ENCODE assay signal across 8 cellular contexts in genomic region chr10:88389456-88389855, GRCh38.
A peak's percentile ranks its signal among the peaks of the same experiment; 100 is the strongest.
DNase-seq lines count a peak whose midpoint lies in the region; ATAC-seq lines count a peak whose summit lies in the region.

No MANE protein-coding gene starts in this region.

- no peak for ATAC-seq in HG03460 (IDR thresholded peaks at IDR 0.05; ENCODE audit: unreplicated experiment)

- peak; percentile 22 for DNase-seq in stimulated activated CD4-positive, alpha-beta T cell treated with anti-CD3 and anti-CD28 coated beads, Interleukin-2, amount 100 ng/mL, for 4 hours (ENCODE audit: low read depth)
- DNase-seq in stimulated activated CD4-positive, alpha-beta T cell treated with anti-CD3 and anti-CD28 coated beads, Interleukin-12 subunit alpha, Interleukin-12 subunit beta, amount 100 ng/mL, for 4 hours: no peak
- peak; percentile 57 for DNase-seq in NCI-H460 (ENCODE audit: extremely low read depth, low read depth)
- peak; percentile 15 for DNase-seq in central memory CD4-positive, alpha-beta T cell
- DNase-seq in medulla oblongata (ENCODE audit: extremely low spot score): peak; percentile 72
- no peak for DNase-seq in H4 (ENCODE audit: low spot score)
- DNase-seq in NCI-H526 treated with DMSO at 0.1 percent for 48 hours (lab: John Stamatoyannopoulos, UW): no peak

Comparison
In these comparisons a context has a peak if more than half of its experiments do, and no peak if none do; other contexts are left out.
1. DNase-seq: peak in stimulated activated CD4-positive, alpha-beta T cell treated with anti-CD3 and anti-CD28 coated beads, Interleukin-2, amount 100 ng/mL, for 4 hours (single experiment), NCI-H460 (single experiment), central memory CD4-positive, alpha-beta T cell (single experiment) and medulla oblongata (single experiment); none in stimulated activated CD4-positive, alpha-beta T cell treated with anti-CD3 and anti-CD28 coated beads, Interleukin-12 subunit alpha, Interleukin-12 subunit beta, amount 100 ng/mL, for 4 hours (single experiment), H4 (single experiment) and NCI-H526 treated with DMSO at 0.1 percent for 48 hours (single experiment).